19 cellular contexts compared by ENCODE assay signal in genomic region chr11:133916790-133917440, GRCh38. TPM values are rescaled to one million over a fixed set of nuclear protein-coding genes. Genes with fewer than 3 reads are reported as not detected.
"Had no signal": no experiment of that assay in that cellular context is flagged by ENCODE, and none has a peak within 500 bp of the region (broad histone marks: within the 10 kb centered on the region; RNA-seq: fewer than 3 reads in every experiment).

No MANE protein-coding gene starts in this region.

- H3K27ac Mint-ChIP-seq: memory B cell, progenitor cell of endocrine pancreas had no signal

- H3K4me3 ChIP-seq: coronary artery, heart left ventricle, left lung, lower lobe of right lung, pancreas had no signal

- H3K9me3 Mint-ChIP-seq: memory B cell; naive thymus-derived CD8-positive, alpha-beta T cell had no signal

- DNase-seq: effector CD4-positive, alpha-beta T cell; foreskin melanocyte; hypothalamus; kidney glomerular epithelial cell; lower lobe of right lung; naive thymus-derived CD8-positive, alpha-beta T cell; nucleus accumbens; small intestine; stimulated activated CD4-positive, alpha-beta T cell treated with anti-CD3 and anti-CD28 coated beads, Interleukin-12 subunit alpha, Interleukin-12 subunit beta, amount 100 ng/mL, for 4 hours; stimulated activated naive CD4-positive, alpha-beta T cell treated with Interleukin-2 at 50 U/mL for 16 hours; trophoblast cell had no signal

- H3K27ac ChIP-seq: coronary artery, heart left ventricle, left lung, lower lobe of right lung, pancreas had no signal

- H3K4me1 ChIP-seq: left lung, lower lobe of right lung, pancreas had no signal

- H3K27me3 ChIP-seq: heart left ventricle, pancreas had no signal

- ATAC-seq: heart left ventricle; left lung; lower lobe of right lung; naive thymus-derived CD8-positive, alpha-beta T cell; pancreas; right cardiac atrium had no signal

- H3K36me3 ChIP-seq: left lung, lower lobe of right lung, pancreas had no signal

- H3K9me3 ChIP-seq: heart left ventricle, left lung, lower lobe of right lung, pancreas had no signal

- H3K36me3 Mint-ChIP-seq: memory B cell had no signal

RNA-seq across cellular contexts. Expression of gene IGSF9B, which starts 39.9 kb away (rescaled TPM):
- total RNA-seq: dermis microvascular lymphatic vessel endothelial cell had no signal
